ENCODE assay signal across 8 cellular contexts in the genomic region with DNA sequence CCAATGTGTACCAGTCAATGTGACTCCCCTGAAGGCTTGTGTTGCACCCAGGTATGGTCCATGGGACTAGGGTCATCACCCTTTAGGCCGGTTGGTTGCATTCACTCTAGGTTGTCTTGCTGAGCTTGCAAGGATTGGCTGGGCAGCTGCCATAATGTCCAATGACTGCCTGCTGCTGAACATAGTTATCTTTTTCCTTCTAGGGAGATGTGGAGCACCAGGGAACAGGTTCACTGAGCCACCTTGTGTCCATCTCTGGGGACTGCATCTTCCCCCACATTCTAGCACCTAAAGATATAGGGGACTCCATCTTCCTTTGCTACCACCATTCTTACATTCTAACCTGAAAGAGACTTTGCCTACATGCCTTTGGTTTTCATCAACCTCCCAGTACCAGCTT.
DNase-seq lines count a peak whose midpoint lies in the region; ATAC-seq and TF ChIP-seq lines count a peak whose summit lies in the region.

No MANE protein-coding gene starts in this region.

- H3K4me3 ChIP-seq in epithelial cell of proximal tubule (ENCODE audit: low read depth, low read length) (no peak overlapping the region), upper lobe of right lung (no peak overlapping the region)

- H3K9me3 Mint-ChIP-seq in natural killer cell treated with Interleukin-12 subunit alpha and Interleukin-12 subunit beta and Interleukin-15 and Interleukin-18, amount 100 ng/mL, for 72 hours = no peaks in the 10 kb centered on the region

- H3K4me1 ChIP-seq in upper lobe of right lung = peaks cover 36% of the 10 kb centered on the region

- H3K9me3 ChIP-seq in upper lobe of right lung = no peaks in the 10 kb centered on the region

- H3K4me1 Mint-ChIP-seq in natural killer cell treated with Interleukin-12 subunit alpha and Interleukin-12 subunit beta and Interleukin-15 and Interleukin-18, amount 100 ng/mL, for 72 hours (ENCODE audit: low read depth in 2 of 2) = peaks cover 19 to 24% of the 10 kb centered on the region in 2 donors

- H3K27me3 Mint-ChIP-seq in natural killer cell treated with Interleukin-12 subunit alpha and Interleukin-12 subunit beta and Interleukin-15 and Interleukin-18, amount 100 ng/mL, for 72 hours = no peaks in the 10 kb centered on the region

- H3K27ac Mint-ChIP-seq in natural killer cell treated with Interleukin-12 subunit alpha and Interleukin-12 subunit beta and Interleukin-15 and Interleukin-18, amount 100 ng/mL, for 72 hours = peak overlapping the region in 1 of 2 donors; percentile 86

- H3K27me3 ChIP-seq in upper lobe of right lung = no peaks in the 10 kb centered on the region

- TF ChIP-seq CTCF in epithelial cell of proximal tubule (conservative IDR thresholded peaks at IDR 0.05; ENCODE audit: low read depth, low read length) = peak; percentile 84
- TF ChIP-seq CTCF in upper lobe of right lung (IDR thresholded peaks at IDR 0.05) = peak; percentile 67

- H3K36me3 Mint-ChIP-seq in natural killer cell treated with Interleukin-12 subunit alpha and Interleukin-12 subunit beta and Interleukin-15 and Interleukin-18, amount 100 ng/mL, for 72 hours = peaks cover 4% of the 10 kb centered on the region

- no peak overlapping the region for H3K27ac ChIP-seq in upper lobe of right lung

- no peaks in the 10 kb centered on the region for H3K36me3 ChIP-seq in upper lobe of right lung

- ATAC-seq in GM19043 (IDR thresholded peaks at IDR 0.05; ENCODE audit: low read depth, unreplicated experiment) = peak; percentile 79
- peak; percentile 91 for ATAC-seq in HG03103 (IDR thresholded peaks at IDR 0.05; ENCODE audit: low read depth, unreplicated experiment)
- peak; percentile 53 to 71 for ATAC-seq in natural killer cell treated with Interleukin-12 subunit alpha and Interleukin-12 subunit beta and Interleukin-15 and Interleukin-18, amount 100 ng/mL, for 72 hours
- ATAC-seq in upper lobe of right lung = peak; percentile 94

- DNase-seq in CD1c-positive myeloid dendritic cell (ENCODE audit: extremely low spot score) = peak; percentile 58
- peak; percentile 18 for DNase-seq in NCI-H2171 (lab: John Stamatoyannopoulos, UW)
- peak; percentile 37 for DNase-seq in activated CD4-positive, CD25-positive, alpha-beta regulatory T cell treated with anti-CD3 and anti-CD28 coated beads, Interleukin-2, amount 50 U/mL, for 72 hours
- no peak for DNase-seq in epithelial cell of proximal tubule (ENCODE audit: low read depth)
- no peak for DNase-seq in natural killer cell treated with Interleukin-12 subunit alpha and Interleukin-12 subunit beta and Interleukin-15 and Interleukin-18, amount 100 ng/mL, for 72 hours (ENCODE audit: low spot score)
- DNase-seq in upper lobe of right lung = peak; percentile 68

- intact Hi-C loops in upper lobe of right lung (cut with DNase I) = no loop called here

- no peak overlapping the region for H3K4me3 Mint-ChIP-seq in natural killer cell treated with Interleukin-12 subunit alpha and Interleukin-12 subunit beta and Interleukin-15 and Interleukin-18, amount 100 ng/mL, for 72 hours

Comparison
In these comparisons a context has a peak if more than half of its experiments do, and no peak if none do; other contexts are left out.
1. DNase-seq: peak in CD1c-positive myeloid dendritic cell (single experiment), NCI-H2171 (single experiment), activated CD4-positive, CD25-positive, alpha-beta regulatory T cell treated with anti-CD3 and anti-CD28 coated beads, Interleukin-2, amount 50 U/mL, for 72 hours (single experiment) and upper lobe of right lung (single experiment); none in epithelial cell of proximal tubule (single experiment) and natural killer cell treated with Interleukin-12 subunit alpha and Interleukin-12 subunit beta and Interleukin-15 and Interleukin-18, amount 100 ng/mL, for 72 hours (single experiment).
2. Peak in every context shown above with its lines, with median percentiles within 50 percentile points of each other: ATAC-seq.